In genomic region chr9:131608469-131609115, GRCh38 we compare ENCODE assay signal across 8 cellular contexts.
DNase-seq lines count a peak whose midpoint lies in the region; ATAC-seq and TF ChIP-seq lines count a peak whose summit lies in the region.

No MANE protein-coding gene starts in this region.

- DNase-seq in HK-2 (ENCODE audit: unreplicated experiment) (peak; percentile 75), iPS DF 4.7 (ENCODE audit: extremely low read depth, low spot score) (peak; percentile 60), NCI-H2081 treated with DMSO at 0.1 percent for 48 hours (lab: John Stamatoyannopoulos, UW) (no peak)
- DNase-seq in stimulated activated CD4-positive, alpha-beta T cell treated with anti-CD3 and anti-CD28 coated beads, Interleukin-15, amount 100 ng/mL, for 24 hours = no peak
- DNase-seq in natural killer cell treated with Interleukin-12 subunit alpha and Interleukin-12 subunit beta and Interleukin-15 and Interleukin-18, amount 100 ng/mL, for 72 hours (ENCODE audit: low spot score) = no peak

- peaks cover 45% of the 10 kb centered on the region for H3K4me1 Mint-ChIP-seq in brain
- peaks cover 13 to 30% of the 10 kb centered on the region in 2 donors for H3K4me1 Mint-ChIP-seq in natural killer cell treated with Interleukin-12 subunit alpha and Interleukin-12 subunit beta and Interleukin-15 and Interleukin-18, amount 100 ng/mL, for 72 hours (ENCODE audit: low read depth in 2 of 2)

- H3K4me3 Mint-ChIP-seq in brain = peak overlapping the region in 4 of 5 experiments; percentile 40 to 56 (median 52)
- H3K4me3 Mint-ChIP-seq in natural killer cell treated with Interleukin-12 subunit alpha and Interleukin-12 subunit beta and Interleukin-15 and Interleukin-18, amount 100 ng/mL, for 72 hours = no peak overlapping the region

- peaks cover 36 to 69% (median 51%) of the 10 kb centered on the region in 3 donors for H3K4me1 ChIP-seq in skeletal muscle tissue (ENCODE audit: control insufficient read depth in 3 of 3, insufficient read depth in 3 of 3, low read length in 3 of 3)

- TF ChIP-seq CTCF in brain (conservative IDR thresholded peaks at IDR 0.05) = no peak

- H3K36me3 ChIP-seq in skeletal muscle tissue (ENCODE audit: control insufficient read depth in 3 of 3, insufficient read depth in 3 of 3, low read length in 3 of 3) = peaks cover 34 to 40% (median 37%) of the 10 kb centered on the region in 3 donors

- peak overlapping the region; percentile 60 to 66 (median 63) for H3K4me3 ChIP-seq in skeletal muscle tissue (ENCODE audit: low read length in 3 of 3)

- H3K9me3 Mint-ChIP-seq in brain = no peaks in the 10 kb centered on the region
- H3K9me3 Mint-ChIP-seq in natural killer cell treated with Interleukin-12 subunit alpha and Interleukin-12 subunit beta and Interleukin-15 and Interleukin-18, amount 100 ng/mL, for 72 hours = no peaks in the 10 kb centered on the region

- no peaks in the 10 kb centered on the region for H3K9me3 ChIP-seq in skeletal muscle tissue (ENCODE audit: control insufficient read depth in 3 of 3, low read length in 3 of 3)

- H3K27ac ChIP-seq in skeletal muscle tissue (ENCODE audit: low read depth, low read length) = peak overlapping the region; percentile 91

- no peaks in the 10 kb centered on the region for H3K27me3 Mint-ChIP-seq in brain
- H3K27me3 Mint-ChIP-seq in natural killer cell treated with Interleukin-12 subunit alpha and Interleukin-12 subunit beta and Interleukin-15 and Interleukin-18, amount 100 ng/mL, for 72 hours = no peaks in the 10 kb centered on the region

- peaks cover 20% of the 10 kb centered on the region for H3K36me3 Mint-ChIP-seq in brain
- H3K36me3 Mint-ChIP-seq in natural killer cell treated with Interleukin-12 subunit alpha and Interleukin-12 subunit beta and Interleukin-15 and Interleukin-18, amount 100 ng/mL, for 72 hours = no peaks in the 10 kb centered on the region

- peak overlapping the region; percentile 71 to 87 (median 75) for H3K9ac ChIP-seq in skeletal muscle tissue (ENCODE audit: low read depth in 1 of 3, low read length in 3 of 3)

- no peaks in the 10 kb centered on the region for H3K27me3 ChIP-seq in skeletal muscle tissue (ENCODE audit: control insufficient read depth in 3 of 3, insufficient read depth in 3 of 3, low read length in 3 of 3)

- peak overlapping the region; percentile 87 to 97 (median 93) for H3K27ac Mint-ChIP-seq in brain
- no peak overlapping the region for H3K27ac Mint-ChIP-seq in natural killer cell treated with Interleukin-12 subunit alpha and Interleukin-12 subunit beta and Interleukin-15 and Interleukin-18, amount 100 ng/mL, for 72 hours

- no peak for ATAC-seq in natural killer cell treated with Interleukin-12 subunit alpha and Interleukin-12 subunit beta and Interleukin-15 and Interleukin-18, amount 100 ng/mL, for 72 hours
- no peak for ATAC-seq in GM21515 (IDR thresholded peaks at IDR 0.05; ENCODE audit: unreplicated experiment)

Comparison
In these comparisons a context has a peak if more than half of its experiments do, and no peak if none do; other contexts are left out.
1. DNase-seq: peak in HK-2 (single experiment) and iPS DF 4.7 (single experiment); none in stimulated activated CD4-positive, alpha-beta T cell treated with anti-CD3 and anti-CD28 coated beads, Interleukin-15, amount 100 ng/mL, for 24 hours (single experiment), NCI-H2081 treated with DMSO at 0.1 percent for 48 hours (single experiment) and natural killer cell treated with Interleukin-12 subunit alpha and Interleukin-12 subunit beta and Interleukin-15 and Interleukin-18, amount 100 ng/mL, for 72 hours (single experiment).
2. H3K27ac Mint-ChIP-seq: peak in brain (5 of 5); none in natural killer cell treated with Interleukin-12 subunit alpha and Interleukin-12 subunit beta and Interleukin-15 and Interleukin-18, amount 100 ng/mL, for 72 hours (0 of 2).